Comparison of ENCODE assay signal across 8 cellular contexts in genomic region chr12:132600048-132601032, GRCh38. TPM values are rescaled to one million over a fixed set of nuclear protein-coding genes. Genes with fewer than 3 reads are reported as not detected.
DNase-seq lines count a peak whose midpoint lies in the region.

No MANE protein-coding gene starts in this region.

- DNase-seq in ELR (ENCODE audit: low read depth) = peak; percentile 79
- DNase-seq in Kasumi-1 (lab: John Stamatoyannopoulos, UW) = peak; percentile 48 to 67
- DNase-seq in SK-MEL-5 (ENCODE audit: low read depth, low spot score) = peak; percentile 78
- DNase-seq in cerebellar cortex (ENCODE audit: low spot score) = peak; percentile 60
- DNase-seq in kidney glomerular epithelial cell (lab: John Stamatoyannopoulos, UW) = peak; percentile 66
- DNase-seq in stimulated activated CD8-positive, alpha-beta memory T cell treated with anti-CD3 and anti-CD28 coated beads, Interleukin-2, amount 100 ng/mL, for 48 hours (ENCODE audit: low read depth in 2 of 2) = peak; percentile 14 to 27
- DNase-seq in SW 1271 (lab: John Stamatoyannopoulos, UW) = no peak
- DNase-seq in NAMALWA (ENCODE audit: low spot score) = no peak

- in situ Hi-C loops in SK-MEL-5 (cut with HindIII; ENCODE audit: low pct_unique_long_range_greater_than_20kb, low sequenced_read_pairs) = no loop called here

RNA-seq across cellular contexts. Expression of gene LRCOL1, which starts 10.0 kb away (rescaled TPM):
- total RNA-seq in SK-MEL-5 (2014; rRNA removed; shearing (Covaris generic)) = not detected in 2 replicates
- polyA plus RNA-seq in SK-MEL-5 (2015; cell fraction: cytosol; rRNA removed) = not detected in 2 replicates
- not detected in 2 replicates for polyA plus RNA-seq in SK-MEL-5 (2015; cell fraction: nucleus; rRNA removed)

RNA-seq across cellular contexts. Expression of gene P2RX2, which starts 18.2 kb away (rescaled TPM):
- not detected in 2 replicates for total RNA-seq in SK-MEL-5 (2014; rRNA removed; shearing (Covaris generic))
- not detected in 2 replicates for polyA plus RNA-seq in SK-MEL-5 (2015; cell fraction: cytosol; rRNA removed)
- not detected in 2 replicates for polyA plus RNA-seq in SK-MEL-5 (2015; cell fraction: nucleus; rRNA removed)

Comparison
In these comparisons a context has a peak if more than half of its experiments do, and no peak if none do; other contexts are left out.
1. DNase-seq: peak in ELR (single experiment), Kasumi-1 (2 of 2), SK-MEL-5 (single experiment), cerebellar cortex (single experiment), kidney glomerular epithelial cell (single experiment) and stimulated activated CD8-positive, alpha-beta memory T cell treated with anti-CD3 and anti-CD28 coated beads, Interleukin-2, amount 100 ng/mL, for 48 hours (2 of 2); none in SW 1271 (0 of 2) and NAMALWA (single experiment).